ENCODE assay signal across 1 cellular context in the genomic region with DNA sequence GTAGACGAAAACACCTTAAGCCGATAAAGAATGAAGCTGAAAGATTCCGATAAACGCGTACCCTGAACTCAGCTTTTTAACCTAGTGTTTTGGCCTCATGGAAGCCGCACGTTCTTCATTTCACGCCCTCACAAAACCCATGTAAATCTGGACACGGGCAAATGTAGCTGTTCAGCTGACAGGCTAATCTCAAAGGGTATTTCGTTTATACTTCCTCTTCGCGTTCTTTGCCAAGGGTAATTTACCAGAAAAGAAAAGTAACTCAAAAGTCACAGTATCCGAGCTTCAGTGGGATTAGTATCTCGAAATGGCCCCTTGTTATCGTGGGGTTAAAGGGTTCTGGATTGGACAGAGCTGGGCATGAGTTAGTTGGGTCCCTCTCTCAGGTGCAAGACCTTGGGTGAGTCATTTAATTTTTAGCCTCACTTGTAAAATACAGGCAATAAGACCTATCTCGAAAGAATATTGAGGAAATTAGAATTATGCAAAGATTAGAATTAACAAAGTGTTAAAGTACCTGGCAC.
TF ChIP-seq lines count a peak whose summit lies in the region.

No MANE protein-coding gene starts in this region.

TF ChIP-seq in K562, 482 proteins besides CTCF, POLR2A, EP300 and RAD21 (continued from another document and continues in another):
- TF ChIP-seq, protein P1, sequence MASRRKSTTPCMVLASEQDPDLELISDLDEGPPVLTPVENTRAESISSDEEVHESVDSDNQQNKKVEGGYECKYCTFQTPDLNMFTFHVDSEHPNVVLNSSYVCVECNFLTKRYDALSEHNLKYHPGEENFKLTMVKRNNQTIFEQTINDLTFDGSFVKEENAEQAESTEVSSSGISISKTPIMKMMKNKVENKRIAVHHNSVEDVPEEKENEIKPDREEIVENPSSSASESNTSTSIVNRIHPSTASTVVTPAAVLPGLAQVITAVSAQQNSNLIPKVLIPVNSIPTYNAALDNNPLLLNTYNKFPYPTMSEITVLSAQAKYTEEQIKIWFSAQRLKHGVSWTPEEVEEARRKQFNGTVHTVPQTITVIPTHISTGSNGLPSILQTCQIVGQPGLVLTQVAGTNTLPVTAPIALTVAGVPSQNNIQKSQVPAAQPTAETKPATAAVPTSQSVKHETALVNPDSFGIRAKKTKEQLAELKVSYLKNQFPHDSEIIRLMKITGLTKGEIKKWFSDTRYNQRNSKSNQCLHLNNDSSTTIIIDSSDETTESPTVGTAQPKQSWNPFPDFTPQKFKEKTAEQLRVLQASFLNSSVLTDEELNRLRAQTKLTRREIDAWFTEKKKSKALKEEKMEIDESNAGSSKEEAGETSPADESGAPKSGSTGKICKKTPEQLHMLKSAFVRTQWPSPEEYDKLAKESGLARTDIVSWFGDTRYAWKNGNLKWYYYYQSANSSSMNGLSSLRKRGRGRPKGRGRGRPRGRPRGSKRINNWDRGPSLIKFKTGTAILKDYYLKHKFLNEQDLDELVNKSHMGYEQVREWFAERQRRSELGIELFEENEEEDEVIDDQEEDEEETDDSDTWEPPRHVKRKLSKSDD (conservative IDR thresholded peaks at IDR 0.05; ENCODE audit: low read length), result no peak
- TF ChIP-seq, protein P2, sequence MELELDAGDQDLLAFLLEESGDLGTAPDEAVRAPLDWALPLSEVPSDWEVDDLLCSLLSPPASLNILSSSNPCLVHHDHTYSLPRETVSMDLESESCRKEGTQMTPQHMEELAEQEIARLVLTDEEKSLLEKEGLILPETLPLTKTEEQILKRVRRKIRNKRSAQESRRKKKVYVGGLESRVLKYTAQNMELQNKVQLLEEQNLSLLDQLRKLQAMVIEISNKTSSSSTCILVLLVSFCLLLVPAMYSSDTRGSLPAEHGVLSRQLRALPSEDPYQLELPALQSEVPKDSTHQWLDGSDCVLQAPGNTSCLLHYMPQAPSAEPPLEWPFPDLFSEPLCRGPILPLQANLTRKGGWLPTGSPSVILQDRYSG (tag; conservative IDR thresholded peaks at IDR 0.05; ENCODE audit: low read depth), result peak; percentile 63; the same call in 1 of the 2 replicates
- TF ChIP-seq NRF1 (conservative IDR thresholded peaks at IDR 0.05 in 1 of 2, IDR thresholded peaks at IDR 0.05 in 1 of 2), result peak; percentile 4 to 54; a peak in 3 of 4 replicates
- TF ChIP-seq ZNF175 (CRISPR knock-in tag; IDR thresholded peaks at IDR 0.05; ENCODE audit: low read depth), result 0 out of 2 replicates have a peak, but pooled peaks have one; percentile 12
- no peak for TF ChIP-seq CEBPG (CRISPR knock-in tag; IDR thresholded peaks at IDR 0.05)
- TF ChIP-seq CEBPG (tag; conservative IDR thresholded peaks at IDR 0.05 in 1 of 2, IDR thresholded peaks at IDR 0.05 in 1 of 2), result 0 out of 4 replicates have a peak, but pooled peaks of 1 of the 2 experiments have one; percentile 4
- peak; percentile 56; the same call in 1 of the 2 replicates for TF ChIP-seq BACH1 (tag; IDR thresholded peaks at IDR 0.05)
- TF ChIP-seq, protein P3, sequence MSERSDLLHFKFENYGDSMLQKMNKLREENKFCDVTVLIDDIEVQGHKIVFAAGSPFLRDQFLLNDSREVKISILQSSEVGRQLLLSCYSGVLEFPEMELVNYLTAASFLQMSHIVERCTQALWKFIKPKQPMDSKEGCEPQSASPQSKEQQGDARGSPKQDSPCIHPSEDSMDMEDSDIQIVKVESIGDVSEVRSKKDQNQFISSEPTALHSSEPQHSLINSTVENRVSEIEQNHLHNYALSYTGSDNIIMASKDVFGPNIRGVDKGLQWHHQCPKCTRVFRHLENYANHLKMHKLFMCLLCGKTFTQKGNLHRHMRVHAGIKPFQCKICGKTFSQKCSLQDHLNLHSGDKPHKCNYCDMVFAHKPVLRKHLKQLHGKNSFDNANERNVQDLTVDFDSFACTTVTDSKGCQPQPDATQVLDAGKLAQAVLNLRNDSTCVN (CRISPR knock-in tag; IDR thresholded peaks at IDR 0.05), result 0 out of 2 replicates have a peak, but pooled peaks have one; percentile 45
- 0 out of 2 replicates have a peak, but pooled peaks have one; percentile 31 for TF ChIP-seq ZNF76 (CRISPR knock-in tag; IDR thresholded peaks at IDR 0.05; ENCODE audit: borderline replicate concordance)
- peak; percentile 93 for TF ChIP-seq L3MBTL2 (IDR thresholded peaks at IDR 0.05)
- peak; percentile 57 for TF ChIP-seq POLR2B (IDR thresholded peaks at IDR 0.05; ENCODE audit: low read depth, partially characterized antibody)
- TF ChIP-seq, protein P4, sequence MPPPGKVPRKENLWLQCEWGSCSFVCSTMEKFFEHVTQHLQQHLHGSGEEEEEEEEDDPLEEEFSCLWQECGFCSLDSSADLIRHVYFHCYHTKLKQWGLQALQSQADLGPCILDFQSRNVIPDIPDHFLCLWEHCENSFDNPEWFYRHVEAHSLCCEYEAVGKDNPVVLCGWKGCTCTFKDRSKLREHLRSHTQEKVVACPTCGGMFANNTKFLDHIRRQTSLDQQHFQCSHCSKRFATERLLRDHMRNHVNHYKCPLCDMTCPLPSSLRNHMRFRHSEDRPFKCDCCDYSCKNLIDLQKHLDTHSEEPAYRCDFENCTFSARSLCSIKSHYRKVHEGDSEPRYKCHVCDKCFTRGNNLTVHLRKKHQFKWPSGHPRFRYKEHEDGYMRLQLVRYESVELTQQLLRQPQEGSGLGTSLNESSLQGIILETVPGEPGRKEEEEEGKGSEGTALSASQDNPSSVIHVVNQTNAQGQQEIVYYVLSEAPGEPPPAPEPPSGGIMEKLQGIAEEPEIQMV (tag; conservative IDR thresholded peaks at IDR 0.05; ENCODE audit: low read depth), result 0 out of 2 replicates have a peak, but pooled peaks have one; percentile 11
- TF ChIP-seq RBFOX2 (IDR thresholded peaks at IDR 0.05; ENCODE audit: low read depth, low read length), result no peak
- no peak for TF ChIP-seq RB1 (IDR thresholded peaks at IDR 0.05; ENCODE audit: low read depth)
- TF ChIP-seq, protein P5, sequence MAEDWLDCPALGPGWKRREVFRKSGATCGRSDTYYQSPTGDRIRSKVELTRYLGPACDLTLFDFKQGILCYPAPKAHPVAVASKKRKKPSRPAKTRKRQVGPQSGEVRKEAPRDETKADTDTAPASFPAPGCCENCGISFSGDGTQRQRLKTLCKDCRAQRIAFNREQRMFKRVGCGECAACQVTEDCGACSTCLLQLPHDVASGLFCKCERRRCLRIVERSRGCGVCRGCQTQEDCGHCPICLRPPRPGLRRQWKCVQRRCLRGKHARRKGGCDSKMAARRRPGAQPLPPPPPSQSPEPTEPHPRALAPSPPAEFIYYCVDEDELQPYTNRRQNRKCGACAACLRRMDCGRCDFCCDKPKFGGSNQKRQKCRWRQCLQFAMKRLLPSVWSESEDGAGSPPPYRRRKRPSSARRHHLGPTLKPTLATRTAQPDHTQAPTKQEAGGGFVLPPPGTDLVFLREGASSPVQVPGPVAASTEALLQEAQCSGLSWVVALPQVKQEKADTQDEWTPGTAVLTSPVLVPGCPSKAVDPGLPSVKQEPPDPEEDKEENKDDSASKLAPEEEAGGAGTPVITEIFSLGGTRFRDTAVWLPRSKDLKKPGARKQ (CRISPR knock-in tag; IDR thresholded peaks at IDR 0.05), result 0 out of 2 replicates have a peak, but pooled peaks have one; percentile 50
- no peak for TF ChIP-seq MEF2A (IDR thresholded peaks at IDR 0.05; ENCODE audit: control insufficient read depth, low read depth, low read length)
- peak; percentile 50; the same call in 1 of the 2 replicates for TF ChIP-seq PTTG1 (tag; IDR thresholded peaks at IDR 0.05; ENCODE audit: low read depth)
- peak; percentile 76; the same call in 1 of the 2 replicates for TF ChIP-seq ZC3H4 (CRISPR knock-in tag; IDR thresholded peaks at IDR 0.05; ENCODE audit: borderline replicate concordance)
- TF ChIP-seq TAF7 (tag; IDR thresholded peaks at IDR 0.05), result no peak
- TF ChIP-seq ZNF57 (CRISPR knock-in tag; IDR thresholded peaks at IDR 0.05), result peak; percentile 49; the same call in 1 of the 2 replicates
- TF ChIP-seq, protein P6, sequence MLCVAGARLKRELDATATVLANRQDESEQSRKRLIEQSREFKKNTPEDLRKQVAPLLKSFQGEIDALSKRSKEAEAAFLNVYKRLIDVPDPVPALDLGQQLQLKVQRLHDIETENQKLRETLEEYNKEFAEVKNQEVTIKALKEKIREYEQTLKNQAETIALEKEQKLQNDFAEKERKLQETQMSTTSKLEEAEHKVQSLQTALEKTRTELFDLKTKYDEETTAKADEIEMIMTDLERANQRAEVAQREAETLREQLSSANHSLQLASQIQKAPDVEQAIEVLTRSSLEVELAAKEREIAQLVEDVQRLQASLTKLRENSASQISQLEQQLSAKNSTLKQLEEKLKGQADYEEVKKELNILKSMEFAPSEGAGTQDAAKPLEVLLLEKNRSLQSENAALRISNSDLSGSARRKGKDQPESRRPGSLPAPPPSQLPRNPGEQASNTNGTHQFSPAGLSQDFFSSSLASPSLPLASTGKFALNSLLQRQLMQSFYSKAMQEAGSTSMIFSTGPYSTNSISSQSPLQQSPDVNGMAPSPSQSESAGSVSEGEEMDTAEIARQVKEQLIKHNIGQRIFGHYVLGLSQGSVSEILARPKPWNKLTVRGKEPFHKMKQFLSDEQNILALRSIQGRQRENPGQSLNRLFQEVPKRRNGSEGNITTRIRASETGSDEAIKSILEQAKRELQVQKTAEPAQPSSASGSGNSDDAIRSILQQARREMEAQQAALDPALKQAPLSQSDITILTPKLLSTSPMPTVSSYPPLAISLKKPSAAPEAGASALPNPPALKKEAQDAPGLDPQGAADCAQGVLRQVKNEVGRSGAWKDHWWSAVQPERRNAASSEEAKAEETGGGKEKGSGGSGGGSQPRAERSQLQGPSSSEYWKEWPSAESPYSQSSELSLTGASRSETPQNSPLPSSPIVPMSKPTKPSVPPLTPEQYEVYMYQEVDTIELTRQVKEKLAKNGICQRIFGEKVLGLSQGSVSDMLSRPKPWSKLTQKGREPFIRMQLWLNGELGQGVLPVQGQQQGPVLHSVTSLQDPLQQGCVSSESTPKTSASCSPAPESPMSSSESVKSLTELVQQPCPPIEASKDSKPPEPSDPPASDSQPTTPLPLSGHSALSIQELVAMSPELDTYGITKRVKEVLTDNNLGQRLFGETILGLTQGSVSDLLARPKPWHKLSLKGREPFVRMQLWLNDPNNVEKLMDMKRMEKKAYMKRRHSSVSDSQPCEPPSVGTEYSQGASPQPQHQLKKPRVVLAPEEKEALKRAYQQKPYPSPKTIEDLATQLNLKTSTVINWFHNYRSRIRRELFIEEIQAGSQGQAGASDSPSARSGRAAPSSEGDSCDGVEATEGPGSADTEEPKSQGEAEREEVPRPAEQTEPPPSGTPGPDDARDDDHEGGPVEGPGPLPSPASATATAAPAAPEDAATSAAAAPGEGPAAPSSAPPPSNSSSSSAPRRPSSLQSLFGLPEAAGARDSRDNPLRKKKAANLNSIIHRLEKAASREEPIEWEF (CRISPR knock-in tag; IDR thresholded peaks at IDR 0.05), result peak; percentile 87; the same call in 1 of the 2 replicates
- no peak for TF ChIP-seq NR2C1 (IDR thresholded peaks at IDR 0.05)
- peak; percentile 23; the same call in 1 of the 2 replicates for TF ChIP-seq NR2C1 (tag; IDR thresholded peaks at IDR 0.05)
- TF ChIP-seq ZNF133 (CRISPR knock-in tag; IDR thresholded peaks at IDR 0.05), result 0 out of 2 replicates have a peak, but pooled peaks have one; percentile 0
- TF ChIP-seq KDM1A (IDR thresholded peaks at IDR 0.05), result 0 out of 4 replicates have a peak, but pooled peaks of 1 of the 2 experiments have one; percentile 25
- TF ChIP-seq, protein P7, sequence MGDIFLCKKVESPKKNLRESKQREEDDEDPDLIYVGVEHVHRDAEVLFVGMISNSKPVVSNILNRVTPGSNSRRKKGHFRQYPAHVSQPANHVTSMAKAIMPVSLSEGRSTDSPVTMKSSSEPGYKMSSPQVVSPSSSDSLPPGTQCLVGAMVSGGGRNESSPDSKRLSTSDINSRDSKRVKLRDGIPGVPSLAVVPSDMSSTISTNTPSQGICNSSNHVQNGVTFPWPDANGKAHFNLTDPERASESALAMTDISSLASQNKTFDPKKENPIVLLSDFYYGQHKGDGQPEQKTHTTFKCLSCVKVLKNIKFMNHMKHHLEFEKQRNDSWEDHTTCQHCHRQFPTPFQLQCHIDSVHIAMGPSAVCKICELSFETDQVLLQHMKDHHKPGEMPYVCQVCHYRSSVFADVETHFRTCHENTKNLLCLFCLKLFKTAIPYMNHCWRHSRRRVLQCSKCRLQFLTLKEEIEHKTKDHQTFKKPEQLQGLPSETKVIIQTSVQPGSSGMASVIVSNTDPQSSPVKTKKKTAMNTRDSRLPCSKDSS (IDR thresholded peaks at IDR 0.05; ENCODE audit: low read depth, partially characterized antibody), result peak; percentile 43
